ENCODE assay signal across 11 cellular contexts in the genomic region with DNA sequence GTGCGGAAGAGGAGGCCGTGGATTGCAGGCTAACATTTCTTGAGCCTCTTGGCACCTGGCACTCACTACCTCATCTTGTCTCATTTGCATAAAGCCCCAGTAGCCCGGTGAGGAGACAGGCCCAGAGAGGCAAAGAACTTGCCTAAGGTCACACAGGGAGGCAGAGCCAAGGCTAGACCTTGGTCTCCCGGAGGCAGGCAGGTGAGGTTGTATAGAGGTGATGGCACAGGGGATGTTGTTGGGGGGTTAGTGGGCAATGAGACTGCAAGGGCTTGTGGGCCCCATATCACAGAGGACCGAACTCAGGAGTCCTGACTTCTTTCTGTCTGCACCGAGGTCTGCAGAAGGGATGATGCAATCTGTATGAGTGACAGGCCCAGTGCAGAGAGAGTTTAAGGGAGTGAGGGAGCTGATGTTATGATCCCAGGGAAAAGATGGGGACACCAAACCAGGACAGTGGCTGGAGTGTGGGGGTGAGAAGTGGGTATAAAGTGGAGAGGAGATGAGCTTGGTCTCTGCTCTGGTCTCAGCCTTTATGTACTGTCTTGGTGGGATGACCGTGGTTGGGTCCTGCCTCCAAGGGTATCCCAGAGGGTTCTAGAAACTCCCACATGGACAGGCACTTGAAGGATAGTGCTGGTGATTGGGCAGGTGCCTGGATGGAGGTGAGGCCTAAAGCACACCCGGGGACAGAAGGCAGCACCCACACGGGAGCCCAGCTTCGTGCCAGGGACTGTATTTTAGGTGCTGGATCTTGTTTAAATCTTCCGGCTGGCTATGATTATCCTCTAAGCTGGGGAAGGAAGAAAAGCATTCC. TPM values are rescaled to one million over a fixed set of nuclear protein-coding genes. Genes with fewer than 3 reads are reported as not detected.
DNase-seq lines count a peak whose midpoint lies in the region; ATAC-seq and TF ChIP-seq lines count a peak whose summit lies in the region.
"Had no signal": no experiment of that assay in that cellular context is flagged by ENCODE, and none has a peak within 500 bp of the region (broad histone marks: within the 10 kb centered on the region; RNA-seq: fewer than 3 reads in every experiment).

No MANE protein-coding gene starts in this region.

- H3K36me3 ChIP-seq in skeletal muscle satellite cell (ENCODE audit: insufficient read depth, low read length) = peaks cover 31% of the 10 kb centered on the region

- no peaks in the 10 kb centered on the region for H3K9me3 ChIP-seq in skeletal muscle satellite cell (replicated peaks; ENCODE audit: low read length)

- H3K4me2 ChIP-seq in skeletal muscle satellite cell (ENCODE audit: low read length) = peak overlapping the region; percentile 57

- peak; percentile 20 for DNase-seq in HCEC 1CT
- no peak for DNase-seq in RWPE1 (ENCODE audit: low spot score)
- DNase-seq in hepatic stellate cell (ENCODE audit: low spot score) = peak; percentile 27
- no peak for DNase-seq in activated CD8-positive, alpha-beta memory T cell treated with anti-CD3 and anti-CD28 coated beads, Interleukin-2, amount 50 U/mL, for 48 hours
- no peak for DNase-seq in midbrain (lab: John Stamatoyannopoulos, UW)
- no peak for DNase-seq in NCI-H82 treated with DMSO at 0.1 percent for 48 hours (lab: John Stamatoyannopoulos, UW; ENCODE audit: unreplicated experiment)
- DNase-seq: MM.1S had no signal

- POLR2A ChIA-PET in RWPE1 (lab: Yijun Ruan, JAX; ENCODE audit: low non-redundant PET) = interaction anchor here (0.7 kb wide), 1 partner anchor 347 kb away, joined by 3 read pairs; no protein-coding TSS in a partner anchor

- no peak for ATAC-seq in GM19351 (IDR thresholded peaks at IDR 0.05; ENCODE audit: unreplicated experiment)
- ATAC-seq: stimulated activated memory B cell treated with anti-CD40 and anti-IgM and Interleukin-4, amounts not matched to agents 10 μg/mL and 1 μg/mL and 100 μg/mL, for 72 hours had no signal

- peaks cover 53% of the 10 kb centered on the region for H3K4me1 ChIP-seq in skeletal muscle satellite cell (ENCODE audit: control insufficient read depth, insufficient read depth, low read length)

- CTCF ChIA-PET in RWPE1 (lab: Yijun Ruan, JAX) = interaction anchor here (0.6 to 2.6 kb wide), 4 partner anchors 8 to 76 kb away, joined by 3 to 8 read pairs (median 4); no protein-coding TSS in a partner anchor

- no peak for TF ChIP-seq CTCF in RWPE1 (conservative IDR thresholded peaks at IDR 0.05; ENCODE audit: low read depth)

- peak overlapping the region; percentile 99 for H3K27ac ChIP-seq in RWPE1
- H3K27ac ChIP-seq: VCaP had no signal

- no peak overlapping the region for H3K4me3 ChIP-seq in skeletal muscle satellite cell (ENCODE audit: low read length)

- H3K27me3 ChIP-seq in skeletal muscle satellite cell (ENCODE audit: control insufficient read depth, insufficient read depth, low read length) = no peaks in the 10 kb centered on the region

- no peak overlapping the region for H3K9ac ChIP-seq in skeletal muscle satellite cell (ENCODE audit: low read depth, low read length)

RNA-seq across cellular contexts. Expression of a gene that starts 21.8 kb away (rescaled TPM):
- total RNA-seq in skeletal muscle satellite cell (2012; rRNA removed) = 157 and 203 TPM in 2 replicates

Comparison
In these comparisons a context has a peak if more than half of its experiments do, and no peak if none do; other contexts are left out.
1. DNase-seq: peak in HCEC 1CT (single experiment) and hepatic stellate cell (single experiment); none in RWPE1 (single experiment), activated CD8-positive, alpha-beta memory T cell treated with anti-CD3 and anti-CD28 coated beads, Interleukin-2, amount 50 U/mL, for 48 hours (single experiment), midbrain (single experiment) and NCI-H82 treated with DMSO at 0.1 percent for 48 hours (single experiment).